Comparison of ENCODE assay signal across 12 cellular contexts in the genomic region with DNA sequence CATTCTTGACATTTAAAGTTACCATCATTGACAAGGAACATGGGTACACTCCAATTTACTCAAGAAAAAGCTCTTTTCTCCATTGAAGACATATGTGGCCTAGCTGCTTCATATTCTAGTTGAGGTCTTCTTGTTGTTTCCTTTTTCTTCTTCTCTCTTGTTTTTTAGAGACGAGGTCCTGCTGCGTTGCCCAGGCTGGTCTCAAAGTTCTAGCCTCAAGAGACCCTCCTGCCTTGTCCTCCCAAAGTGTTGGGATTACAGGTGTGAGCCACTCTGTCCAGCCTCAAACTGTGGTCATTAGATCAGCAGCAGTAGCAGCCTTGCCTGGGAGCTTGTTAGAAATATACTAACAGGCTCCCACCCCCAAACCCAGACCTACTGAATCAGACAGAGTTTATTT. TPM values are rescaled to one million over a fixed set of nuclear protein-coding genes. Genes with fewer than 3 reads are reported as not detected.
DNase-seq lines count a peak whose midpoint lies in the region; ATAC-seq lines count a peak whose summit lies in the region.
"Not testable (repeated sequence)": the region's sequence is repeated elsewhere in the genome, so short reads cannot be mapped to it uniquely, and the experiment has no call there.
"Had no signal": no experiment of that assay in that cellular context is flagged by ENCODE, and none has a peak within 500 bp of the region (broad histone marks: within the 10 kb centered on the region; RNA-seq: fewer than 3 reads in every experiment).

No MANE protein-coding gene starts in this region.

- H3K79me2 ChIP-seq in Karpas-422 (ENCODE audit: low read length), result not testable (repeated sequence)

- intact Hi-C loops in posterior vena cava (cut with DNase I), result not testable (repeated sequence)

- ATAC-seq in T-helper 17 cell; activated T-helper 17 cell treated with anti-CD3 and anti-CD28 coated beads, Interleukin-2, amount 50 U/mL, for 72 hours (replicated peaks); memory B cell (ENCODE audit: low read depth): not testable (repeated sequence)

- not testable (repeated sequence) for H3K27ac ChIP-seq in Karpas-422 (ENCODE audit: low read length)

- peak overlapping the region; percentile 54 for H3K27ac Mint-ChIP-seq in T-helper 17 cell
- H3K27ac Mint-ChIP-seq in activated T-helper 17 cell treated with anti-CD3 and anti-CD28 coated beads, Interleukin-2, amount 50 U/mL, for 72 hours, result peak overlapping the region; percentile 14
- peak overlapping the region; percentile 33 for H3K27ac Mint-ChIP-seq in memory B cell

- H3K4me1 Mint-ChIP-seq in T-helper 17 cell, result peaks cover 11% of the 10 kb centered on the region
- H3K4me1 Mint-ChIP-seq in activated T-helper 17 cell treated with anti-CD3 and anti-CD28 coated beads, Interleukin-2, amount 50 U/mL, for 72 hours; memory B cell: not testable (repeated sequence)

- H3K4me1 ChIP-seq in Karpas-422 (ENCODE audit: low read length), result not testable (repeated sequence)

- not testable (repeated sequence) for H3K9me2 ChIP-seq in Karpas-422 (replicated peaks; ENCODE audit: insufficient read depth, low read length)

- not testable (repeated sequence) for H3K4me3 ChIP-seq in Karpas-422 (ENCODE audit: low read length)

- H3K4me2 ChIP-seq in Karpas-422 (ENCODE audit: low read depth, low read length, poor library complexity, severe bottlenecking), result not testable (repeated sequence)

- H3K9ac ChIP-seq in Karpas-422 (ENCODE audit: low read length), result not testable (repeated sequence)

- H3K36me3 Mint-ChIP-seq in T-helper 17 cell (ENCODE audit: low read depth); activated T-helper 17 cell treated with anti-CD3 and anti-CD28 coated beads, Interleukin-2, amount 50 U/mL, for 72 hours (ENCODE audit: low read depth); memory B cell: not testable (repeated sequence)

- not testable (repeated sequence) for H3K4me3 Mint-ChIP-seq in T-helper 17 cell; activated T-helper 17 cell treated with anti-CD3 and anti-CD28 coated beads, Interleukin-2, amount 50 U/mL, for 72 hours; memory B cell

- H3K27me3 Mint-ChIP-seq in T-helper 17 cell; activated T-helper 17 cell treated with anti-CD3 and anti-CD28 coated beads, Interleukin-2, amount 50 U/mL, for 72 hours; memory B cell: not testable (repeated sequence)

- H3K36me3 ChIP-seq in Karpas-422 (ENCODE audit: insufficient read depth, low read length), result not testable (repeated sequence)

- not testable (repeated sequence) for H3K9me3 Mint-ChIP-seq in activated T-helper 17 cell treated with anti-CD3 and anti-CD28 coated beads, Interleukin-2, amount 50 U/mL, for 72 hours; memory B cell

- H2AFZ ChIP-seq in Karpas-422 (ENCODE audit: low read length), result not testable (repeated sequence)

- H3K9me3 ChIP-seq in Karpas-422 (ENCODE audit: low read length); T-helper 17 cell (ENCODE audit: control insufficient read depth, low read length, poor library complexity, severe bottlenecking): not testable (repeated sequence)

- DNase-seq in Karpas-422 (peak; percentile 23), posterior vena cava (ENCODE audit: low spot score) (peak; percentile 7)
- DNase-seq in T-helper 17 cell; memory B cell (ENCODE audit: low spot score in 2 of 2): not testable (repeated sequence)

- not testable (repeated sequence) for H3K27me3 ChIP-seq in Karpas-422 (ENCODE audit: low read length)

- H4K20me1 ChIP-seq in Karpas-422 (ENCODE audit: insufficient read depth, low read depth, low read length), result not testable (repeated sequence)

RNA-seq across cellular contexts. Expression of gene GSTT4, which starts 12.2 kb away (rescaled TPM):
- not detected in 2 replicates for total RNA-seq in Karpas-422 (2014; rRNA removed; shearing (Covaris generic); ENCODE audit: low replicate concordance)
- total RNA-seq in T-helper 17 cell (not detected), posterior vena cava (not detected)
- total RNA-seq in activated T-helper 17 cell treated with anti-CD3 and anti-CD28 coated beads, Interleukin-2, amount 50 U/mL, for 72 hours, result not detected
- total RNA-seq: A673; CD4-positive, alpha-beta memory T cell; CD4-positive, CD25-positive, alpha-beta regulatory T cell; CD8-positive, alpha-beta memory T cell; Daoy; G401; GM12878 had no signal

RNA-seq across cellular contexts. Expression of gene GSTT2, which starts 13.1 kb away (rescaled TPM):
- not detected in 2 replicates for total RNA-seq in Karpas-422 (2014; rRNA removed; shearing (Covaris generic); ENCODE audit: low replicate concordance)
- total RNA-seq in T-helper 17 cell (not detected), posterior vena cava (1 to 10 TPM; 1.2 to 3.9 TPM)
- total RNA-seq in activated T-helper 17 cell treated with anti-CD3 and anti-CD28 coated beads, Interleukin-2, amount 50 U/mL, for 72 hours, result under 1 TPM in 1 of 2 donors, not detected in 1; 0.29 TPM
- total RNA-seq: A673; CD4-positive, alpha-beta memory T cell; CD4-positive, CD25-positive, alpha-beta regulatory T cell; CD8-positive, alpha-beta memory T cell; Daoy; G401; GM12878 had no signal

RNA-seq across cellular contexts. Expression of gene CABIN1, which starts 18.0 kb away (rescaled TPM):
- total RNA-seq in Karpas-422 (2014; rRNA removed; shearing (Covaris generic); ENCODE audit: low replicate concordance), result 56.7 and 97.0 TPM in 2 replicates
- total RNA-seq in T-helper 17 cell (100 to 1,000 TPM; 112 to 126 TPM), posterior vena cava (10 to 100 TPM; 44.5 to 52.3 TPM)
- total RNA-seq in activated T-helper 17 cell treated with anti-CD3 and anti-CD28 coated beads, Interleukin-2, amount 50 U/mL, for 72 hours, result 10 to 100 TPM; 98.0 to 99.4 TPM
- total RNA-seq: G401 had no signal

RNA-seq across cellular contexts. Expression of gene DDT, which starts 18.8 kb away (rescaled TPM):
- total RNA-seq in Karpas-422 (2014; rRNA removed; shearing (Covaris generic); ENCODE audit: low replicate concordance), result 372 and 428 TPM in 2 replicates
- total RNA-seq in T-helper 17 cell (10 to 100 TPM; 69.4 to 74.2 TPM), posterior vena cava (10 to 100 TPM; 48.5 to 50.3 TPM)
- 100 to 1,000 TPM; 117 to 122 TPM for total RNA-seq in activated T-helper 17 cell treated with anti-CD3 and anti-CD28 coated beads, Interleukin-2, amount 50 U/mL, for 72 hours
- total RNA-seq: G401 had no signal

RNA-seq across cellular contexts. Expression of gene DDTL, which starts 26.4 kb away (rescaled TPM):
- 5.2 and 6.0 TPM in 2 replicates for total RNA-seq in Karpas-422 (2014; rRNA removed; shearing (Covaris generic); ENCODE audit: low replicate concordance)
- total RNA-seq in T-helper 17 cell (1 to 10 TPM; 2.4 to 3.5 TPM), posterior vena cava (1 to 10 TPM in 1 of 2 donors, under 1 TPM in 1; 0.90 to 1.7 TPM)
- 1 to 10 TPM; 2.8 to 4.9 TPM for total RNA-seq in activated T-helper 17 cell treated with anti-CD3 and anti-CD28 coated beads, Interleukin-2, amount 50 U/mL, for 72 hours
- total RNA-seq: A673; CD8-positive, alpha-beta memory T cell; G401 had no signal
